ENCODE assay signal across 21 cellular contexts in genomic region chr1:1623631-1624442, GRCh38. TPM values are rescaled to one million over a fixed set of nuclear protein-coding genes. Genes with fewer than 3 reads are reported as not detected.
DNase-seq lines count a peak whose midpoint lies in the region; ATAC-seq and TF ChIP-seq lines count a peak whose summit lies in the region.
"Had no signal": no experiment of that assay in that cellular context is flagged by ENCODE, and none has a peak within 500 bp of the region (broad histone marks: within the 10 kb centered on the region; RNA-seq: fewer than 3 reads in every experiment).

No MANE protein-coding gene starts in this region.

- no peak for TF ChIP-seq POLR2A in right lobe of liver (IDR thresholded peaks at IDR 0.05)

- H3K27me3 Mint-ChIP-seq in stimulated activated memory B cell treated with anti-CD40 and anti-IgM and Interleukin-4, amounts not matched to agents 10 μg/mL and 1 μg/mL and 100 μg/mL, for 72 hours: no peaks in the 10 kb centered on the region
- H3K27me3 Mint-ChIP-seq: B cell; CD4-positive, CD25-positive, alpha-beta regulatory T cell had no signal

- H3K36me3 Mint-ChIP-seq in stimulated activated memory B cell treated with anti-CD40 and anti-IgM and Interleukin-4, amounts not matched to agents 10 μg/mL and 1 μg/mL and 100 μg/mL, for 72 hours: no peaks in the 10 kb centered on the region
- H3K36me3 Mint-ChIP-seq: CD4-positive, CD25-positive, alpha-beta regulatory T cell had no signal

- ATAC-seq in Right ventricle myocardium inferior (no peak), heart right ventricle (no peak), RWPE2 (ENCODE audit: low read depth) (no peak), right lobe of liver (no peak), SK-N-SH treated with all-trans-retinoic acid at 6 μM for 48 hours (no peak), HG03025 (IDR thresholded peaks at IDR 0.05; ENCODE audit: low FRiP score, unreplicated experiment) (no peak)
- ATAC-seq in stimulated activated memory B cell treated with anti-CD40 and anti-IgM and Interleukin-4, amounts not matched to agents 10 μg/mL and 1 μg/mL and 100 μg/mL, for 72 hours: peak; percentile 28

- H3K9me3 ChIP-seq in heart right ventricle: no peaks in the 10 kb centered on the region
- H3K9me3 ChIP-seq in RWPE2 (ENCODE audit: severe bottlenecking): no peaks in the 10 kb centered on the region
- no peaks in the 10 kb centered on the region for H3K9me3 ChIP-seq in right lobe of liver
- H3K9me3 ChIP-seq: SJCRH30 had no signal

- WGBS in heart right ventricle, 2 donors: 93 to 95% methylated on average over 48 to 51 of the region's 51 CpGs
- WGBS in right lobe of liver (ENCODE audit: insufficient coverage, low coverage, low lambda C conversion rate, missing lambda C conversion rate): no CpG with 5 or more reads among the region's 51 CpGs

- TF ChIP-seq CTCF in heart right ventricle (IDR thresholded peaks at IDR 0.05) (no peak), RWPE2 (IDR thresholded peaks at IDR 0.05; ENCODE audit: poor library complexity, severe bottlenecking) (no peak), right lobe of liver (IDR thresholded peaks at IDR 0.05) (no peak)

- no peak overlapping the region for H3K4me3 ChIP-seq in heart right ventricle
- no peak overlapping the region for H3K4me3 ChIP-seq in RWPE2 (ENCODE audit: severe bottlenecking)
- H3K4me3 ChIP-seq in right lobe of liver: no peak overlapping the region
- H3K4me3 ChIP-seq: SJCRH30 had no signal

- peaks cover 0 to 38% (median 8%) of the 10 kb centered on the region in 9 donors for H3K36me3 ChIP-seq in heart right ventricle
- no peaks in the 10 kb centered on the region for H3K36me3 ChIP-seq in RWPE2 (ENCODE audit: low read depth)
- peaks cover 0 to 4% (median 2%) of the 10 kb centered on the region in 4 donors for H3K36me3 ChIP-seq in right lobe of liver
- H3K36me3 ChIP-seq: SJCRH30 had no signal

- no peaks in the 10 kb centered on the region for H3K9me3 Mint-ChIP-seq in stimulated activated memory B cell treated with anti-CD40 and anti-IgM and Interleukin-4, amounts not matched to agents 10 μg/mL and 1 μg/mL and 100 μg/mL, for 72 hours
- H3K9me3 Mint-ChIP-seq: CD4-positive, CD25-positive, alpha-beta regulatory T cell had no signal

- DNase-seq in Right ventricle myocardium inferior (ENCODE audit: missing footprints) (peak; percentile 70), heart right ventricle (no peak), RWPE2 (ENCODE audit: low spot score) (peak; percentile 65), right lobe of liver (peak in 2 of 3 donors; percentile 9 to 56)
- DNase-seq in activated naive CD4-positive, alpha-beta T cell treated with Interleukin-2 at 50 U/mL for 16 hours: no peak
- DNase-seq: COR-L47, DMS 273 treated with DMSO at 0.1 percent for 48 hours, KG1, NCI-H1105 treated with DMSO at 0.1 percent for 48 hours, NCI-H1694 treated with DMSO at 0.1 percent for 48 hours, NCI-H2107, NCI-H510A treated with DMSO at 0.1 percent for 48 hours, NCI-H774, OCI-M1, SJCRH30 had no signal

- H3K27me3 ChIP-seq in heart right ventricle (peaks cover 0 to 9% (median 0%) of the 10 kb centered on the region in 7 donors), RWPE2 (ENCODE audit: insufficient read depth, poor library complexity, severe bottlenecking) (no peaks in the 10 kb centered on the region), right lobe of liver (no peaks in the 10 kb centered on the region)
- H3K27me3 ChIP-seq: SJCRH30 had no signal

- peaks cover 6% of the 10 kb centered on the region for H3K4me1 Mint-ChIP-seq in stimulated activated memory B cell treated with anti-CD40 and anti-IgM and Interleukin-4, amounts not matched to agents 10 μg/mL and 1 μg/mL and 100 μg/mL, for 72 hours

- H3K27ac Mint-ChIP-seq in stimulated activated memory B cell treated with anti-CD40 and anti-IgM and Interleukin-4, amounts not matched to agents 10 μg/mL and 1 μg/mL and 100 μg/mL, for 72 hours: no peak overlapping the region
- H3K27ac Mint-ChIP-seq: B cell; CD4-positive, CD25-positive, alpha-beta regulatory T cell had no signal

- H3K4me1 ChIP-seq in heart right ventricle (peaks cover 4 to 52% (median 18%) of the 10 kb centered on the region in 9 donors), RWPE2 (ENCODE audit: insufficient read depth, poor library complexity, severe bottlenecking) (no peaks in the 10 kb centered on the region), right lobe of liver (no peaks in the 10 kb centered on the region)

- H3K4me3 Mint-ChIP-seq in stimulated activated memory B cell treated with anti-CD40 and anti-IgM and Interleukin-4, amounts not matched to agents 10 μg/mL and 1 μg/mL and 100 μg/mL, for 72 hours: no peak overlapping the region
- H3K4me3 Mint-ChIP-seq: B cell had no signal

- intact Hi-C loops in Right ventricle myocardium inferior (cut with DNase I) (no loop called here), heart right ventricle (cut with DNase I) (no loop called here), right lobe of liver (cut with DNase I) (loop anchor here in 1 of 2 donors (10.0 kb wide), 1 partner anchor 51 kb away; no protein-coding TSS in a partner anchor)

- H3K27ac ChIP-seq in heart right ventricle (peak overlapping the region in 1 of 10 donors; percentile 78), RWPE2 (ENCODE audit: poor library complexity, severe bottlenecking) (no peak overlapping the region), right lobe of liver (no peak overlapping the region)
- H3K27ac ChIP-seq: SJCRH30 had no signal

TF ChIP-seq in SK-N-SH treated with all-trans-retinoic acid at 6 μM for 48 hours, 23 proteins besides CTCF, POLR2A, EP300 and RAD21 (continues in another document):
- TF ChIP-seq, protein P1, sequence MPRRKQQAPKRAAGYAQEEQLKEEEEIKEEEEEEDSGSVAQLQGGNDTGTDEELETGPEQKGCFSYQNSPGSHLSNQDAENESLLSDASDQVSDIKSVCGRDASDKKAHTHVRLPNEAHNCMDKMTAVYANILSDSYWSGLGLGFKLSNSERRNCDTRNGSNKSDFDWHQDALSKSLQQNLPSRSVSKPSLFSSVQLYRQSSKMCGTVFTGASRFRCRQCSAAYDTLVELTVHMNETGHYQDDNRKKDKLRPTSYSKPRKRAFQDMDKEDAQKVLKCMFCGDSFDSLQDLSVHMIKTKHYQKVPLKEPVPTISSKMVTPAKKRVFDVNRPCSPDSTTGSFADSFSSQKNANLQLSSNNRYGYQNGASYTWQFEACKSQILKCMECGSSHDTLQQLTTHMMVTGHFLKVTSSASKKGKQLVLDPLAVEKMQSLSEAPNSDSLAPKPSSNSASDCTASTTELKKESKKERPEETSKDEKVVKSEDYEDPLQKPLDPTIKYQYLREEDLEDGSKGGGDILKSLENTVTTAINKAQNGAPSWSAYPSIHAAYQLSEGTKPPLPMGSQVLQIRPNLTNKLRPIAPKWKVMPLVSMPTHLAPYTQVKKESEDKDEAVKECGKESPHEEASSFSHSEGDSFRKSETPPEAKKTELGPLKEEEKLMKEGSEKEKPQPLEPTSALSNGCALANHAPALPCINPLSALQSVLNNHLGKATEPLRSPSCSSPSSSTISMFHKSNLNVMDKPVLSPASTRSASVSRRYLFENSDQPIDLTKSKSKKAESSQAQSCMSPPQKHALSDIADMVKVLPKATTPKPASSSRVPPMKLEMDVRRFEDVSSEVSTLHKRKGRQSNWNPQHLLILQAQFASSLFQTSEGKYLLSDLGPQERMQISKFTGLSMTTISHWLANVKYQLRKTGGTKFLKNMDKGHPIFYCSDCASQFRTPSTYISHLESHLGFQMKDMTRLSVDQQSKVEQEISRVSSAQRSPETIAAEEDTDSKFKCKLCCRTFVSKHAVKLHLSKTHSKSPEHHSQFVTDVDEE (CRISPR knock-in tag; IDR thresholded peaks at IDR 0.05): no peak
- TF ChIP-seq POU6F1 (CRISPR knock-in tag; IDR thresholded peaks at IDR 0.05; ENCODE audit: borderline replicate concordance, low read depth) (no peak), OSR1 (CRISPR knock-in tag; IDR thresholded peaks at IDR 0.05) (no peak), GLIS3 (CRISPR knock-in tag; IDR thresholded peaks at IDR 0.05) (no peak), ZFP3 (CRISPR knock-in tag; IDR thresholded peaks at IDR 0.05) (no peak), PPARA (CRISPR knock-in tag; IDR thresholded peaks at IDR 0.05; ENCODE audit: borderline replicate concordance) (no peak)

RNA-seq across cellular contexts. Expression of gene MMP23B, which starts 8.1 kb away (rescaled TPM):
- total RNA-seq in Right ventricle myocardium inferior (36.2 TPM), heart right ventricle (10 to 100 TPM; 21.5 to 87.0 (median 63.1) TPM), right lobe of liver (1 to 10 TPM in 5 of 6 experiments, under 1 TPM in 1; 0.75 to 4.0 (median 2.3) TPM)
- polyA plus RNA-seq in heart right ventricle: 100 to 1,000 TPM in 1 of 2 donors, 10 to 100 TPM in 1; 14.2 to 113 TPM
- total RNA-seq: A172 had no signal

RNA-seq across cellular contexts. Expression of gene MIB2, which starts 8.5 kb away (rescaled TPM):
- total RNA-seq in Right ventricle myocardium inferior (103 TPM), heart right ventricle (100 to 1,000 TPM in 1 of 10 donors, 10 to 100 TPM in 9; 53.6 to 110 (median 74.7) TPM), right lobe of liver (10 to 100 TPM; 20.7 to 38.5 (median 33.9) TPM)
- polyA plus RNA-seq in heart right ventricle: 100 to 1,000 TPM in 1 of 2 donors, 10 to 100 TPM in 1; 56.0 to 248 TPM

RNA-seq across cellular contexts. Expression of gene FNDC10, which starts 23.9 kb away (rescaled TPM):
- total RNA-seq in Right ventricle myocardium inferior: 3.0 TPM
- 1 to 10 TPM in 8 of 10 donors, under 1 TPM in 2; 0.66 to 5.9 (median 2.3) TPM for total RNA-seq in heart right ventricle
- polyA plus RNA-seq in heart right ventricle: 1 to 10 TPM; 1.1 to 3.8 TPM
- total RNA-seq in right lobe of liver: 1 to 10 TPM in 1 of 6 experiments, under 1 TPM in 5; 0.09 to 1.6 (median 0.46) TPM
- total RNA-seq: A172 had no signal

RNA-seq across cellular contexts. Expression of gene CDK11B, which starts 35.0 kb away (rescaled TPM):
- total RNA-seq in Right ventricle myocardium inferior (24.0 TPM), heart right ventricle (10 to 100 TPM; 20.9 to 30.4 (median 23.8) TPM), right lobe of liver (10 to 100 TPM in 2 of 6 experiments, 1 to 10 TPM in 4; 8.0 to 11.8 (median 9.5) TPM)
- polyA plus RNA-seq in heart right ventricle: 10 to 100 TPM; 31.4 to 34.1 TPM

RNA-seq across cellular contexts. Expression of gene SSU72, which starts 49.2 kb away (rescaled TPM):
- total RNA-seq in Right ventricle myocardium inferior: 116 TPM
- total RNA-seq in heart right ventricle: 100 to 1,000 TPM in 4 of 10 donors, 10 to 100 TPM in 6; 73.8 to 138 (median 77.9) TPM
- polyA plus RNA-seq in heart right ventricle: 100 to 1,000 TPM in 1 of 2 donors, 10 to 100 TPM in 1; 96.3 to 122 TPM
- total RNA-seq in right lobe of liver: 10 to 100 TPM; 46.6 to 72.6 (median 63.8) TPM

Comparison
In these comparisons a context has a peak if more than half of its experiments do, and no peak if none do; other contexts are left out.
1. DNase-seq: peak in Right ventricle myocardium inferior (single experiment), RWPE2 (single experiment) and right lobe of liver (2 of 3); none in heart right ventricle (0 of 2) and activated naive CD4-positive, alpha-beta T cell treated with Interleukin-2 at 50 U/mL for 16 hours (single experiment).